ENCODE assay signal across 7 cellular contexts in genomic region chr10:7409732-7410168, GRCh38. TPM values are rescaled to one million over a fixed set of nuclear protein-coding genes. Genes with fewer than 3 reads are reported as not detected.
DNase-seq lines count a peak whose midpoint lies in the region; ATAC-seq and TF ChIP-seq lines count a peak whose summit lies in the region.

No MANE protein-coding gene starts in this region.

- intact Hi-C loops in dendritic cell treated with granulocyte-macrophage colony-stimulating factor and Interleukin-4, amounts not matched to agents 40 ng/mL and 50 ng/mL, for 4 days (cut with micrococcal nuclease) = loop anchor here (1.0 to 10.0 kb wide), 6 partner anchors 149 to 995 kb away; no protein-coding TSS in a partner anchor
- intact Hi-C loops in natural killer cell (cut with micrococcal nuclease) = loop anchor here (1.0 to 10.0 kb wide), 6 partner anchors 147 to 995 kb away; no protein-coding TSS in a partner anchor

- H3K27ac ChIP-seq in RWPE1 = peak overlapping the region; percentile 74

- TF ChIP-seq CTCF in RWPE1 (conservative IDR thresholded peaks at IDR 0.05; ENCODE audit: low read depth) (no peak), natural killer cell (IDR thresholded peaks at IDR 0.05) (no peak)

- CTCF ChIA-PET in RWPE1 (lab: Yijun Ruan, JAX) = interaction anchor here (0.6 kb wide), 1 partner anchor 556 kb away, joined by 4 read pairs; no protein-coding TSS in a partner anchor

- DNase-seq in RWPE1 (ENCODE audit: low spot score) (peak; percentile 10), natural killer cell (no peak), MV-4-11 (lab: John Stamatoyannopoulos, UW) (no peak), NCI-H1436 treated with DMSO at 0.1 percent for 48 hours (lab: John Stamatoyannopoulos, UW) (no peak), T-helper 9 cell (no peak)

- POLR2A ChIA-PET in RWPE1 (lab: Yijun Ruan, JAX; ENCODE audit: low non-redundant PET) = no interaction called here

- H3K9me3 Mint-ChIP-seq in dendritic cell treated with granulocyte-macrophage colony-stimulating factor and Interleukin-4, amounts not matched to agents 40 ng/mL and 50 ng/mL, for 4 days = no peaks in the 10 kb centered on the region
- H3K9me3 Mint-ChIP-seq in natural killer cell = no peaks in the 10 kb centered on the region

- H3K36me3 Mint-ChIP-seq in dendritic cell treated with granulocyte-macrophage colony-stimulating factor and Interleukin-4, amounts not matched to agents 40 ng/mL and 50 ng/mL, for 4 days (ENCODE audit: low read depth) = peaks cover 29% of the 10 kb centered on the region
- no peaks in the 10 kb centered on the region for H3K36me3 Mint-ChIP-seq in natural killer cell

- H3K27me3 Mint-ChIP-seq in dendritic cell treated with granulocyte-macrophage colony-stimulating factor and Interleukin-4, amounts not matched to agents 40 ng/mL and 50 ng/mL, for 4 days = peaks cover 56% of the 10 kb centered on the region
- H3K27me3 Mint-ChIP-seq in natural killer cell (ENCODE audit: low read depth in 2 of 2) = peaks cover 0 to 14% of the 10 kb centered on the region in 2 donors

- peaks cover 62% of the 10 kb centered on the region for H3K4me1 Mint-ChIP-seq in dendritic cell treated with granulocyte-macrophage colony-stimulating factor and Interleukin-4, amounts not matched to agents 40 ng/mL and 50 ng/mL, for 4 days (ENCODE audit: low read depth)
- peaks cover 54 to 70% of the 10 kb centered on the region in 2 donors for H3K4me1 Mint-ChIP-seq in natural killer cell

- H3K4me3 Mint-ChIP-seq in dendritic cell treated with granulocyte-macrophage colony-stimulating factor and Interleukin-4, amounts not matched to agents 40 ng/mL and 50 ng/mL, for 4 days = peak overlapping the region; percentile 85
- peak overlapping the region; percentile 98 for H3K4me3 Mint-ChIP-seq in natural killer cell

- peak overlapping the region; percentile 87 for H3K27ac Mint-ChIP-seq in dendritic cell treated with granulocyte-macrophage colony-stimulating factor and Interleukin-4, amounts not matched to agents 40 ng/mL and 50 ng/mL, for 4 days
- H3K27ac Mint-ChIP-seq in natural killer cell = peak overlapping the region; percentile 87 to 95

- ATAC-seq in GM21381 (IDR thresholded peaks at IDR 0.05; ENCODE audit: unreplicated experiment) (peak; percentile 6), natural killer cell (peak; percentile 8 to 19 (median 15))

RNA-seq across cellular contexts. Expression of gene SFMBT2, which starts 1.1 kb away (rescaled TPM):
- 10 to 100 TPM; 50.4 to 70.4 (median 52.2) TPM for total RNA-seq in natural killer cell
